ENCODE assay signal across 16 cellular contexts in genomic region chr12:95402096-95402495, GRCh38.
"Had no signal": no experiment of that assay in that cellular context is flagged by ENCODE, and none has a peak within 500 bp of the region (broad histone marks: within the 10 kb centered on the region; RNA-seq: fewer than 3 reads in every experiment).

No MANE protein-coding gene starts in this region.

- H3K27ac Mint-ChIP-seq: naive thymus-derived CD4-positive, alpha-beta T cell; nephron progenitor cell; stimulated activated naive B cell treated with anti-CD40 and anti-IgM and Interleukin-4, amounts not matched to agents 10 μg/mL and 1 μg/mL and 100 μg/mL, for 72 hours had no signal

- H3K27ac ChIP-seq: gastrocnemius medialis, heart right ventricle, skin epidermis, upper lobe of left lung, uterus had no signal

- H3K9me3 Mint-ChIP-seq: nephron progenitor cell; stimulated activated naive B cell treated with anti-CD40 and anti-IgM and Interleukin-4, amounts not matched to agents 10 μg/mL and 1 μg/mL and 100 μg/mL, for 72 hours had no signal

- H3K36me3 Mint-ChIP-seq: stimulated activated naive B cell treated with anti-CD40 and anti-IgM and Interleukin-4, amounts not matched to agents 10 μg/mL and 1 μg/mL and 100 μg/mL, for 72 hours had no signal

- H3K36me3 ChIP-seq: gastrocnemius medialis, heart right ventricle, upper lobe of left lung, uterus had no signal

- H3K27me3 ChIP-seq: gastrocnemius medialis, heart right ventricle, upper lobe of left lung, uterus had no signal

- H3K9me3 ChIP-seq: gastrocnemius medialis, heart right ventricle, upper lobe of left lung, uterus had no signal

- H3K4me1 ChIP-seq: heart right ventricle, upper lobe of left lung, uterus had no signal

- H3K4me1 Mint-ChIP-seq: nephron progenitor cell; stimulated activated naive B cell treated with anti-CD40 and anti-IgM and Interleukin-4, amounts not matched to agents 10 μg/mL and 1 μg/mL and 100 μg/mL, for 72 hours had no signal

- H3K4me3 ChIP-seq: gastrocnemius medialis, heart right ventricle, skin epidermis, upper lobe of left lung, uterus had no signal

- H3K4me3 Mint-ChIP-seq: naive thymus-derived CD4-positive, alpha-beta T cell; nephron progenitor cell; stimulated activated naive B cell treated with anti-CD40 and anti-IgM and Interleukin-4, amounts not matched to agents 10 μg/mL and 1 μg/mL and 100 μg/mL, for 72 hours had no signal

- DNase-seq: dermis blood vessel endothelial cell; effector CD4-positive, alpha-beta T cell; gastrocnemius medialis; heart right ventricle; hypothalamus; left colon; mesendoderm; naive thymus-derived CD4-positive, alpha-beta T cell; nephron progenitor cell; posterior cingulate gyrus; stimulated activated CD4-positive, alpha-beta T cell treated with anti-CD3 and anti-CD28 coated beads, Interleukin-2, amount 100 ng/mL, for 24 hours; stimulated activated CD4-positive, alpha-beta T cell treated with anti-CD3 and anti-CD28 coated beads, Interleukin-4, amount 100 ng/mL, for 4 hours; stimulated activated naive B cell treated with anti-CD40 and anti-IgM and Interleukin-4, amounts not matched to agents 10 μg/mL and 1 μg/mL and 100 μg/mL, for 72 hours; upper lobe of left lung; uterus had no signal
